In genomic region chr6:139161169-139161568, GRCh38 we compare ENCODE assay signal across 9 cellular contexts. TPM values are rescaled to one million over a fixed set of nuclear protein-coding genes. Genes with fewer than 3 reads are reported as not detected.
DNase-seq lines count a peak whose midpoint lies in the region; ATAC-seq and TF ChIP-seq lines count a peak whose summit lies in the region.
"Had no signal": no experiment of that assay in that cellular context is flagged by ENCODE, and none has a peak within 500 bp of the region (broad histone marks: within the 10 kb centered on the region; RNA-seq: fewer than 3 reads in every experiment).

No MANE protein-coding gene starts in this region.

- H3K4me3 Mint-ChIP-seq in Calu3 (ENCODE audit: low read depth, unreplicated experiment), result no peak overlapping the region

- peak; percentile 38 to 39 for ATAC-seq in activated CD4-positive, CD25-positive, alpha-beta regulatory T cell treated with anti-CD3 and anti-CD28 coated beads, Interleukin-2, amount 50 U/mL, for 24 hours

- H3K27ac Mint-ChIP-seq in Calu3 (ENCODE audit: unreplicated experiment), result no peak overlapping the region

- H3K4me3 ChIP-seq in astrocyte of the cerebellum (ENCODE audit: low read depth, low read length), result no peak overlapping the region

- TF ChIP-seq CTCF in astrocyte of the cerebellum (IDR thresholded peaks at IDR 0.05; ENCODE audit: low read depth, low read length, missing control alignments) (no peak), Calu3 (IDR thresholded peaks at IDR 0.05; ENCODE audit: unreplicated experiment) (no peak)

- no peaks in the 10 kb centered on the region for H3K36me3 Mint-ChIP-seq in Calu3 (ENCODE audit: insufficient read depth, unreplicated experiment)

- in situ Hi-C loops in astrocyte of the cerebellum (cut with HindIII; ENCODE audit: low sequenced_read_pairs), result no loop called here

- CTCF ChIA-PET in Calu3 (lab: Charles Lee), result no interaction called here

- no peak for DNase-seq in activated CD4-positive, CD25-positive, alpha-beta regulatory T cell treated with anti-CD3 and anti-CD28 coated beads, Interleukin-2, amount 50 U/mL, for 72 hours
- DNase-seq in NCI-H526 treated with DMSO at 0.1 percent for 48 hours (lab: John Stamatoyannopoulos, UW) (peak; percentile 86), astrocyte of the cerebellum (ENCODE audit: low read depth) (peak; percentile 31), amniotic stem cell (lab: John Stamatoyannopoulos, UW) (no peak), Calu3 (no peak), anterior cingulate cortex (lab: John Stamatoyannopoulos, UW) (no peak)
- peak in 2 of 3 experiments; percentile 18 to 51 for DNase-seq in stimulated activated CD4-positive, alpha-beta T cell treated with anti-CD3 and anti-CD28 coated beads, TNF-alpha, amount 100 ng/mL, for 4 hours (ENCODE audit: low read depth in 3 of 3)
- DNase-seq: right cardiac atrium had no signal

- H3K4me1 Mint-ChIP-seq in Calu3 (ENCODE audit: low read depth, unreplicated experiment), result peaks cover 14% of the 10 kb centered on the region

- intact Hi-C loops in Calu3 (cut with micrococcal nuclease; ENCODE audit: unreplicated experiment), result no loop called here

- no TSS peak for BruUV-seq in Calu3 (replicated peaks; lab: Mats Ljungman, UMichigan)

- H3K9me3 Mint-ChIP-seq in Calu3 (ENCODE audit: low read depth, unreplicated experiment), result no peaks in the 10 kb centered on the region

- no peaks in the 10 kb centered on the region for H3K27me3 Mint-ChIP-seq in Calu3 (ENCODE audit: unreplicated experiment)

RNA-seq across cellular contexts. Expression of gene HECA, which starts 26.3 kb away (rescaled TPM):
- total RNA-seq in Calu3 (2022), result 7.1 and 7.5 TPM in 2 replicates

Comparison
In these comparisons a context has a peak if more than half of its experiments do, and no peak if none do; other contexts are left out.
1. DNase-seq: peak in NCI-H526 treated with DMSO at 0.1 percent for 48 hours (single experiment), astrocyte of the cerebellum (single experiment) and stimulated activated CD4-positive, alpha-beta T cell treated with anti-CD3 and anti-CD28 coated beads, TNF-alpha, amount 100 ng/mL, for 4 hours (2 of 3); none in activated CD4-positive, CD25-positive, alpha-beta regulatory T cell treated with anti-CD3 and anti-CD28 coated beads, Interleukin-2, amount 50 U/mL, for 72 hours (single experiment), amniotic stem cell (single experiment), Calu3 (single experiment) and anterior cingulate cortex (0 of 58).